Comparison of ENCODE assay signal across 8 cellular contexts in the genomic region with DNA sequence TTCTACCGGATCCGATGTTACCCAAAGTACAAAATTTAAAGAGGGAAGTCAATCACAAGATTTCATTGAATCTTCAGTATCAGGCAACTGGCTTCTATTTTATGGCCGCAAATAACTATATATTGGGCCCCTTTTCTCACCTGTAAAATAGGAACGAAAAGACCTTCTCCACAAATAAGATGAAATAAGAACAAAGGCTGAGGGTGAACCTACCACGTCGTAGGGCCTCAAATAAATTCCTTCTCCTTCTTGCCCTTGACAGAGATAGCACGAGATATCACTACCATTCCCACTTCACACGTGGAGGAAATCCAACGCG. TPM values are rescaled to one million over a fixed set of nuclear protein-coding genes. Genes with fewer than 3 reads are reported as not detected.
DNase-seq lines count a peak whose midpoint lies in the region; ATAC-seq, FAIRE-seq and TF ChIP-seq lines count a peak whose summit lies in the region.

No MANE protein-coding gene starts in this region.

- peak overlapping the region; percentile 23; the same call in 1 of the 2 replicates for H3K4ac ChIP-seq in H9 (ENCODE audit: low read depth, low read length)

- H3K27me3 ChIP-seq in H9 (ENCODE audit: insufficient read depth, low read length): no peaks in the 10 kb centered on the region
- H3K27me3 ChIP-seq in WERI-Rb-1 (ENCODE audit: insufficient read depth, low read depth, severe bottlenecking): no peaks in the 10 kb centered on the region
- H3K27me3 ChIP-seq in foreskin keratinocyte: no peaks in the 10 kb centered on the region
- H3K27me3 ChIP-seq in skeletal muscle satellite cell (ENCODE audit: control insufficient read depth, insufficient read depth, low read length): no peaks in the 10 kb centered on the region

- H2BK12ac ChIP-seq in H9 (ENCODE audit: insufficient read length, low read depth, low read length): no peak overlapping the region

- H3K79me1 ChIP-seq in H9 (ENCODE audit: insufficient read depth, low read depth, low read length, poor library complexity, severe bottlenecking): no peaks in the 10 kb centered on the region

- H4K20me1 ChIP-seq in H9 (ENCODE audit: control insufficient read depth, insufficient read depth, insufficient read length): no peaks in the 10 kb centered on the region

- peaks cover 36 to 39% of the 10 kb centered on the region in 2 experiments for H3K4me1 Mint-ChIP-seq in H9

- H3K14ac ChIP-seq in H9 (ENCODE audit: insufficient read depth, low read length): peak overlapping the region; percentile 90; the same call in 1 of the 2 replicates

- H3K9ac ChIP-seq in H9 (ENCODE audit: extremely low read depth, insufficient read length, low read length) (peak overlapping the region; percentile 98), skeletal muscle satellite cell (ENCODE audit: low read depth, low read length) (peak overlapping the region; percentile 91)

- H4K91ac ChIP-seq in H9 (ENCODE audit: insufficient read length, low read depth, low read length): no peak overlapping the region

- FAIRE-seq in frontal cortex (lab: Jason Lieb, UNC): no peak

- no peak for ATAC-seq in foreskin keratinocyte
- ATAC-seq in omental fat pad (ENCODE audit: low FRiP score): no peak
- no peak for ATAC-seq in HG02678 (IDR thresholded peaks at IDR 0.05; ENCODE audit: unreplicated experiment)

- H3K23me2 ChIP-seq in H9 (ENCODE audit: insufficient read length, low read depth, low read length, poor library complexity, severe bottlenecking): peaks cover 7% of the 10 kb centered on the region

- H3K9me3 Mint-ChIP-seq in H9: no peaks in the 10 kb centered on the region

- peak overlapping the region; percentile 99 to 100 (median 99) for H3K27ac Mint-ChIP-seq in H9

- H4K8ac ChIP-seq in H9 (replicated peaks; ENCODE audit: insufficient read length, low read depth, low read length): peak overlapping the region; percentile 25

- H3K56ac ChIP-seq in H9 (ENCODE audit: insufficient read length, low read depth, low read length): peak overlapping the region; percentile 85

- peak overlapping the region; percentile 24 for H2BK5ac ChIP-seq in H9 (ENCODE audit: insufficient read length, low read length)

- H3T11ph ChIP-seq in H9 (ENCODE audit: low read length): no peak overlapping the region

- H3K36me3 ChIP-seq in WERI-Rb-1 (peaks cover 35% of the 10 kb centered on the region), skeletal muscle satellite cell (ENCODE audit: insufficient read depth, low read length) (peaks cover 4% of the 10 kb centered on the region)

- H2BK20ac ChIP-seq in H9 (ENCODE audit: low read depth, low read length, poor library complexity, severe bottlenecking): no peak overlapping the region

- H4K5ac ChIP-seq in H9 (ENCODE audit: insufficient read length, low read depth, low read length): peak overlapping the region; percentile 86

- H2BK120ac ChIP-seq in H9 (ENCODE audit: low read depth, low read length, poor library complexity, severe bottlenecking): no peak overlapping the region

- H3K4me1 ChIP-seq in H9 (ENCODE audit: insufficient read depth, low read length) (peaks cover 5% of the 10 kb centered on the region; the same call in 1 of the 2 replicates), foreskin keratinocyte (peaks cover 12% of the 10 kb centered on the region), skeletal muscle satellite cell (ENCODE audit: control insufficient read depth, insufficient read depth, low read length) (peaks cover 8% of the 10 kb centered on the region)

- H3K4me3 ChIP-seq in WERI-Rb-1 (ENCODE audit: low read depth, low read length) (peak overlapping the region; percentile 100), skeletal muscle satellite cell (ENCODE audit: low read length) (peak overlapping the region; percentile 86)

- H3K27ac ChIP-seq in H9 (ENCODE audit: insufficient read length, low read depth, low read length) (peak overlapping the region; percentile 78), WERI-Rb-1 (peak overlapping the region; percentile 97), foreskin keratinocyte (peak overlapping the region; percentile 90)

- no peak overlapping the region for H2AFZ ChIP-seq in H9 (ENCODE audit: low read length)

- H2AK5ac ChIP-seq in H9 (ENCODE audit: insufficient read length, low read length): no peak overlapping the region

- TF ChIP-seq CTCF in H9 (conservative IDR thresholded peaks at IDR 0.05): no peak
- TF ChIP-seq CTCF in WERI-Rb-1 (IDR thresholded peaks at IDR 0.05; ENCODE audit: low read depth, low read length): no peak
- TF ChIP-seq CTCF in foreskin keratinocyte (conservative IDR thresholded peaks at IDR 0.05): no peak
- TF ChIP-seq CTCF in omental fat pad (IDR thresholded peaks at IDR 0.05): no peak

- no peak for DNase-seq in H9
- DNase-seq in WERI-Rb-1: no peak
- DNase-seq in foreskin keratinocyte: no peak
- no peak for DNase-seq in omental fat pad (ENCODE audit: low spot score)
- no peak for DNase-seq in COR-L47 (lab: John Stamatoyannopoulos, UW)
- no peak for DNase-seq in frontal cortex (ENCODE audit: low spot score in 2 of 2)

- peak overlapping the region; percentile 93 for H3K18ac ChIP-seq in H9 (ENCODE audit: insufficient read length, low read depth, low read length)

- H3K27me3 Mint-ChIP-seq in H9 (ENCODE audit: low read depth): no peaks in the 10 kb centered on the region

- no CpG with 5 or more reads among the region's 10 CpGs for WGBS in H9 (ENCODE audit: extremely low coverage, insufficient read length, low lambda C conversion rate)

- H3K9me3 ChIP-seq in H9 (ENCODE audit: control insufficient read depth, low read depth, low read length) (no peaks in the 10 kb centered on the region), WERI-Rb-1 (ENCODE audit: severe bottlenecking) (no peaks in the 10 kb centered on the region), skeletal muscle satellite cell (replicated peaks; ENCODE audit: low read length) (no peaks in the 10 kb centered on the region)

- peak overlapping the region; percentile 58 for H3K4me2 ChIP-seq in H9 (ENCODE audit: insufficient read depth, insufficient read length, low read length)
- peak overlapping the region; percentile 87 for H3K4me2 ChIP-seq in skeletal muscle satellite cell (ENCODE audit: low read length)

- H3K36me3 Mint-ChIP-seq in H9 (ENCODE audit: insufficient read depth in 1 of 3, low read depth in 3 of 3): peaks cover 4 to 28% (median 5%) of the 10 kb centered on the region in 3 experiments; a peak in 5 of 7 replicates

- H3K79me2 ChIP-seq in H9 (ENCODE audit: insufficient read depth, low read length): peaks cover 11% of the 10 kb centered on the region; the same call in 1 of the 2 replicates

- peak overlapping the region; percentile 8 for H3K23ac ChIP-seq in H9 (ENCODE audit: insufficient read length, low read depth, low read length)

- peak overlapping the region; percentile 94 to 99 for H3K4me3 Mint-ChIP-seq in H9

- no peak overlapping the region for H2BK15ac ChIP-seq in H9 (ENCODE audit: low read depth, low read length)

RNA-seq across cellular contexts. Expression of a gene that starts 0.8 kb away (rescaled TPM):
- total RNA-seq in H9 (2021): 26.5 and 29.3 TPM in 2 replicates
- total RNA-seq in foreskin keratinocyte: 11.5 and 11.8 TPM in 2 replicates
- 3.0 and 3.8 TPM in 2 replicates for polyA plus RNA-seq in foreskin keratinocyte
- 12.0 and 13.2 TPM in 2 replicates for total RNA-seq in skeletal muscle satellite cell (2012; rRNA removed)
- 10 to 100 TPM; 12.8 to 59.3 (median 20.6) TPM for total RNA-seq in omental fat pad
- total RNA-seq in frontal cortex: 28.9 TPM
